Comparison of ENCODE assay signal across 28 cellular contexts in genomic region chr21:29797155-29797554, GRCh38.
"Had no signal": no experiment of that assay in that cellular context is flagged by ENCODE, and none has a peak within 500 bp of the region (broad histone marks: within the 10 kb centered on the region; RNA-seq: fewer than 3 reads in every experiment).

No MANE protein-coding gene starts in this region.

- ATAC-seq: stimulated activated effector memory CD8-positive, alpha-beta T cell treated with anti-CD3 and anti-CD28 coated beads, Interleukin-12 subunit alpha, Interleukin-12 subunit beta, amount 100 ng/mL, for 72 hours; stimulated activated memory B cell treated with anti-CD40 and anti-IgM and Interleukin-4, amounts not matched to agents 10 μg/mL and 1 μg/mL and 100 μg/mL, for 72 hours; stimulated activated naive B cell treated with anti-CD40 and anti-IgM and Interleukin-4, amounts not matched to agents 10 μg/mL and 1 μg/mL and 100 μg/mL, for 72 hours; stimulated activated naive CD8-positive, alpha-beta T cell treated with anti-CD3 and anti-CD28 coated beads, Interleukin-15, amount 100 ng/mL, for 72 hours; stimulated activated naive CD8-positive, alpha-beta T cell treated with anti-CD3 and anti-CD28 coated beads, Interleukin-15, Interleukin-2, amounts not matched to agents 100 U/mL and 50 U/mL, for 24 hours; upper lobe of right lung had no signal

- H3K27me3 ChIP-seq: stomach, suprapubic skin, testis, thyroid gland, tibial artery, tibial nerve, transverse colon, upper lobe of left lung, upper lobe of right lung, uterus, vagina had no signal

- H3K27ac Mint-ChIP-seq: stimulated activated effector memory CD8-positive, alpha-beta T cell treated with anti-CD3 and anti-CD28 coated beads, Interleukin-12 subunit alpha, Interleukin-12 subunit beta, amount 100 ng/mL, for 72 hours; stimulated activated memory B cell treated with anti-CD40 and anti-IgM and Interleukin-4, amounts not matched to agents 10 μg/mL and 1 μg/mL and 100 μg/mL, for 72 hours; stimulated activated naive B cell treated with anti-CD40 and anti-IgM and Interleukin-4, amounts not matched to agents 10 μg/mL and 1 μg/mL and 100 μg/mL, for 72 hours; stimulated activated naive CD8-positive, alpha-beta T cell treated with anti-CD3 and anti-CD28 coated beads, Interleukin-15, amount 100 ng/mL, for 72 hours; stimulated activated naive CD8-positive, alpha-beta T cell treated with anti-CD3 and anti-CD28 coated beads, Interleukin-15, Interleukin-2, amounts not matched to agents 100 ng/mL and 50 ng/mL, for 24 hours; type B pancreatic cell had no signal

- H3K36me3 Mint-ChIP-seq: stimulated activated effector memory CD8-positive, alpha-beta T cell treated with anti-CD3 and anti-CD28 coated beads, Interleukin-12 subunit alpha, Interleukin-12 subunit beta, amount 100 ng/mL, for 72 hours; stimulated activated memory B cell treated with anti-CD40 and anti-IgM and Interleukin-4, amounts not matched to agents 10 μg/mL and 1 μg/mL and 100 μg/mL, for 72 hours; stimulated activated naive B cell treated with anti-CD40 and anti-IgM and Interleukin-4, amounts not matched to agents 10 μg/mL and 1 μg/mL and 100 μg/mL, for 72 hours; type B pancreatic cell had no signal

- DNase-seq: stimulated activated CD4-positive, alpha-beta T cell treated with anti-CD3 and anti-CD28 coated beads, Interleukin-2, amount 100 ng/mL, for 48 hours; stimulated activated CD4-positive, alpha-beta T cell treated with anti-CD3 and anti-CD28 coated beads, Interleukin-4, amount 100 ng/mL, for 1 hour; stimulated activated CD4-positive, alpha-beta T cell treated with anti-CD3 and anti-CD28 coated beads, Interleukin-4, amount 100 ng/mL, for 24 hours; stimulated activated CD4-positive, alpha-beta T cell treated with anti-CD3 and anti-CD28 coated beads, Interleukin-4, amount 100 ng/mL, for 4 hours; stimulated activated CD8-positive, alpha-beta memory T cell treated with anti-CD3 and anti-CD28 coated beads, Interleukin-4, amount 100 ng/mL, for 48 hours; stimulated activated naive B cell treated with anti-CD40 and anti-IgM and Interleukin-4, amounts not matched to agents 10 μg/mL and 1 μg/mL and 100 μg/mL, for 72 hours; stimulated activated naive CD4-positive, alpha-beta T cell; stimulated activated naive CD4-positive, alpha-beta T cell treated with Interleukin-2 at 50 U/mL for 16 hours; stimulated activated naive CD8-positive, alpha-beta T cell treated with anti-CD3 and anti-CD28 coated beads, Interleukin-15, amount 100 ng/mL, for 72 hours; stimulated activated naive CD8-positive, alpha-beta T cell treated with anti-CD3 and anti-CD28 coated beads, Interleukin-15, Interleukin-2, amounts not matched to agents 100 U/mL and 50 U/mL, for 24 hours; stomach; substantia nigra; testis; thyroid gland; tibial artery; transverse colon; trophoblast cell; upper lobe of left lung; upper lobe of right lung; uterus had no signal

- H3K9me3 ChIP-seq: stomach, suprapubic skin, testis, thoracic aorta, thyroid gland, tibial artery, tibial nerve, transverse colon, upper lobe of left lung, upper lobe of right lung, uterus, vagina had no signal

- H3K4me3 Mint-ChIP-seq: stimulated activated effector memory CD8-positive, alpha-beta T cell treated with anti-CD3 and anti-CD28 coated beads, Interleukin-12 subunit alpha, Interleukin-12 subunit beta, amount 100 ng/mL, for 72 hours; stimulated activated memory B cell treated with anti-CD40 and anti-IgM and Interleukin-4, amounts not matched to agents 10 μg/mL and 1 μg/mL and 100 μg/mL, for 72 hours; stimulated activated naive B cell treated with anti-CD40 and anti-IgM and Interleukin-4, amounts not matched to agents 10 μg/mL and 1 μg/mL and 100 μg/mL, for 72 hours; stimulated activated naive CD8-positive, alpha-beta T cell treated with anti-CD3 and anti-CD28 coated beads, Interleukin-15, amount 100 ng/mL, for 72 hours; stimulated activated naive CD8-positive, alpha-beta T cell treated with anti-CD3 and anti-CD28 coated beads, Interleukin-15, Interleukin-2, amounts not matched to agents 100 ng/mL and 50 ng/mL, for 24 hours; type B pancreatic cell had no signal

- H3K9me3 Mint-ChIP-seq: stimulated activated effector memory CD8-positive, alpha-beta T cell treated with anti-CD3 and anti-CD28 coated beads, Interleukin-12 subunit alpha, Interleukin-12 subunit beta, amount 100 ng/mL, for 72 hours; stimulated activated memory B cell treated with anti-CD40 and anti-IgM and Interleukin-4, amounts not matched to agents 10 μg/mL and 1 μg/mL and 100 μg/mL, for 72 hours; stimulated activated naive CD8-positive, alpha-beta T cell treated with anti-CD3 and anti-CD28 coated beads, Interleukin-15, amount 100 ng/mL, for 72 hours; stimulated activated naive CD8-positive, alpha-beta T cell treated with anti-CD3 and anti-CD28 coated beads, Interleukin-15, Interleukin-2, amounts not matched to agents 100 ng/mL and 50 ng/mL, for 24 hours had no signal

- H3K36me3 ChIP-seq: stomach, suprapubic skin, thoracic aorta, thyroid gland, tibial artery, tibial nerve, transverse colon, upper lobe of left lung, upper lobe of right lung, uterus, vagina had no signal

- H3K27ac ChIP-seq: stomach, suprapubic skin, testis, thoracic aorta, thyroid gland, tibial artery, tibial nerve, transverse colon, upper lobe of left lung, upper lobe of right lung, uterus, vagina had no signal

- H3K4me3 ChIP-seq: stomach, suprapubic skin, testis, thoracic aorta, thyroid gland, tibial artery, tibial nerve, transverse colon, upper lobe of left lung, upper lobe of right lung, uterus, vagina had no signal

- H3K4me1 ChIP-seq: stomach, suprapubic skin, testis, thyroid gland, tibial artery, tibial nerve, transverse colon, upper lobe of left lung, upper lobe of right lung, uterus, vagina had no signal

- H3K4me1 Mint-ChIP-seq: stimulated activated effector memory CD8-positive, alpha-beta T cell treated with anti-CD3 and anti-CD28 coated beads, Interleukin-12 subunit alpha, Interleukin-12 subunit beta, amount 100 ng/mL, for 72 hours; stimulated activated memory B cell treated with anti-CD40 and anti-IgM and Interleukin-4, amounts not matched to agents 10 μg/mL and 1 μg/mL and 100 μg/mL, for 72 hours; stimulated activated naive B cell treated with anti-CD40 and anti-IgM and Interleukin-4, amounts not matched to agents 10 μg/mL and 1 μg/mL and 100 μg/mL, for 72 hours; stimulated activated naive CD8-positive, alpha-beta T cell treated with anti-CD3 and anti-CD28 coated beads, Interleukin-15, amount 100 ng/mL, for 72 hours had no signal

- H3K27me3 Mint-ChIP-seq: stimulated activated naive CD8-positive, alpha-beta T cell treated with anti-CD3 and anti-CD28 coated beads, Interleukin-15, Interleukin-2, amounts not matched to agents 100 ng/mL and 50 ng/mL, for 24 hours had no signal
